In genomic region chr7:19707240-19707639, GRCh38 we compare ENCODE assay signal across 11 cellular contexts. TPM values are rescaled to one million over a fixed set of nuclear protein-coding genes. Genes with fewer than 3 reads are reported as not detected.
DNase-seq lines count a peak whose midpoint lies in the region; ATAC-seq and TF ChIP-seq lines count a peak whose summit lies in the region.
"Had no signal": no experiment of that assay in that cellular context is flagged by ENCODE, and none has a peak within 500 bp of the region (broad histone marks: within the 10 kb centered on the region; RNA-seq: fewer than 3 reads in every experiment).

No MANE protein-coding gene starts in this region.

- intact Hi-C loops in CD8-positive, alpha-beta T cell (cut with DNase I, micrococcal nuclease), result loop anchor here in 1 of 2 experiments (5.0 to 10.0 kb wide), 2 partner anchors 1718 to 1765 kb away; partner anchors contain the start of genes SNX13 and SP4

- H3K27ac Mint-ChIP-seq in CD8-positive, alpha-beta T cell, result peak overlapping the region; percentile 42

- TF ChIP-seq CTCF in CD8-positive, alpha-beta T cell (IDR thresholded peaks at IDR 0.05), result no peak
- TF ChIP-seq CTCF in astrocyte of the cerebellum (IDR thresholded peaks at IDR 0.05; ENCODE audit: low read depth, low read length, missing control alignments), result no peak

- WGBS in HUES64, result 65% methylated on average over 3 of the region's 3 CpGs
- WGBS in mesodermal cell (ENCODE audit: insufficient coverage in 2 of 2), 2 experiments, result 78 to 90% methylated on average over 1 of the region's 3 CpGs

- H3K27me3 Mint-ChIP-seq in CD8-positive, alpha-beta T cell (ENCODE audit: low read depth), result no peaks in the 10 kb centered on the region

- no peak overlapping the region for H3K27ac ChIP-seq in CD8-positive, alpha-beta T cell (ENCODE audit: low read depth, low read length)
- H3K27ac ChIP-seq in HUES64 (ENCODE audit: low read depth, low read length) (no peak overlapping the region), mesodermal cell (ENCODE audit: low read depth, low read length, severe bottlenecking) (peak overlapping the region; percentile 6)

- H3K36me3 ChIP-seq in CD8-positive, alpha-beta T cell (ENCODE audit: insufficient read depth, low read length), result no peaks in the 10 kb centered on the region
- peaks cover 15% of the 10 kb centered on the region for H3K36me3 ChIP-seq in HUES64 (ENCODE audit: insufficient read depth, low read length)
- peaks cover 7% of the 10 kb centered on the region for H3K36me3 ChIP-seq in mesodermal cell (ENCODE audit: control insufficient read depth, insufficient read depth, low read length)

- ATAC-seq in CD8-positive, alpha-beta T cell, result no peak
- no peak for ATAC-seq in HG02798 (IDR thresholded peaks at IDR 0.05; ENCODE audit: poor library complexity, unreplicated experiment)
- ATAC-seq in HG03139 (IDR thresholded peaks at IDR 0.05; ENCODE audit: unreplicated experiment), result no peak

- CTCF ChIA-PET in CD8-positive, alpha-beta T cell (lab: Charles Lee), result interaction anchor here (2.1 kb wide), 1 partner anchor 16 kb away, joined by 4 read pairs; no protein-coding TSS in a partner anchor

- 0 out of 2 replicates have a peak overlapping the region, but pooled peaks have one; percentile 80 for H3K9ac ChIP-seq in HUES64 (ENCODE audit: low read depth, low read length)

- H3K4me1 Mint-ChIP-seq in CD8-positive, alpha-beta T cell (ENCODE audit: low read depth), result peaks cover 57% of the 10 kb centered on the region

- H3K4me3 Mint-ChIP-seq in CD8-positive, alpha-beta T cell, result peak overlapping the region; percentile 99

- DNase-seq in CD8-positive, alpha-beta T cell, result no peak
- DNase-seq in astrocyte of the cerebellum (ENCODE audit: low read depth), result no peak
- no peak for DNase-seq in NCI-H2029 treated with DMSO at 0.1 percent for 48 hours (lab: John Stamatoyannopoulos, UW)
- DNase-seq in COR-L47 (lab: John Stamatoyannopoulos, UW), result no peak
- DNase-seq: activated naive CD4-positive, alpha-beta T cell treated with Interleukin-2 at 50 U/mL for 16 hours; kidney; NCI-H748 treated with DMSO at 0.1 percent for 48 hours had no signal

- in situ Hi-C loops in astrocyte of the cerebellum (cut with HindIII; ENCODE audit: low sequenced_read_pairs), result no loop called here

- POLR2A ChIA-PET in CD8-positive, alpha-beta T cell (lab: Charles Lee), result no interaction called here

- H3K9me3 Mint-ChIP-seq in CD8-positive, alpha-beta T cell, result no peaks in the 10 kb centered on the region

- H3K27me3 ChIP-seq in CD8-positive, alpha-beta T cell (ENCODE audit: insufficient read depth, low read length), result no peaks in the 10 kb centered on the region
- peaks cover 14% of the 10 kb centered on the region; the same call in 1 of the 2 replicates for H3K27me3 ChIP-seq in HUES64 (ENCODE audit: insufficient read depth, low read length)

- H3K9me3 ChIP-seq in CD8-positive, alpha-beta T cell (ENCODE audit: low read length), result no peaks in the 10 kb centered on the region
- H3K9me3 ChIP-seq in HUES64 (ENCODE audit: insufficient read depth, low read depth, low read length) (no peaks in the 10 kb centered on the region), mesodermal cell (ENCODE audit: control insufficient read depth, low read length) (no peaks in the 10 kb centered on the region)

- peaks cover 25% of the 10 kb centered on the region for H3K36me3 Mint-ChIP-seq in CD8-positive, alpha-beta T cell

- H3K4me1 ChIP-seq in CD8-positive, alpha-beta T cell (ENCODE audit: insufficient read depth, low read length), result peaks cover 31% of the 10 kb centered on the region
- H3K4me1 ChIP-seq in HUES64 (ENCODE audit: insufficient read depth, low read length) (peaks cover 27% of the 10 kb centered on the region), mesodermal cell (ENCODE audit: control insufficient read depth, insufficient read depth, low read length, poor library complexity, severe bottlenecking) (peaks cover 15% of the 10 kb centered on the region)

- no peak overlapping the region for H3K4me3 ChIP-seq in CD8-positive, alpha-beta T cell (ENCODE audit: low read depth, low read length)
- H3K4me3 ChIP-seq in HUES64 (ENCODE audit: low read length), result peak overlapping the region; percentile 88
- peak overlapping the region; percentile 85 for H3K4me3 ChIP-seq in astrocyte of the cerebellum (ENCODE audit: low read depth, low read length)
- peak overlapping the region; percentile 84 for H3K4me3 ChIP-seq in mesodermal cell (ENCODE audit: extremely low read depth, insufficient read depth, low read length, poor library complexity, severe bottlenecking)

RNA-seq across cellular contexts. Expression of gene POLR1F, which starts 1.6 kb away (rescaled TPM):
- total RNA-seq in CD8-positive, alpha-beta T cell, result 10 to 100 TPM; 35.0 to 37.7 TPM
- 18.6 TPM for polyA plus RNA-seq in HUES64 (2013, experiment 1 of 2)
- polyA plus RNA-seq in HUES64 (2013, experiment 2 of 2), result 18.8 TPM
- polyA plus RNA-seq in mesodermal cell (2013, experiment 1 of 2), result 12.6 TPM
- polyA plus RNA-seq in mesodermal cell (2013, experiment 2 of 2), result 15.1 TPM
